Comparison of ENCODE assay signal across 1 cellular context in genomic region chr1:227335587-227336020, GRCh38.
TF ChIP-seq lines count a peak whose summit lies in the region.

No MANE protein-coding gene starts in this region.

TF ChIP-seq in K562, 482 proteins besides CTCF, POLR2A, EP300 and RAD21 (continued from another document and continues in another):
- TF ChIP-seq GTF3C2 (IDR thresholded peaks at IDR 0.05; ENCODE audit: borderline replicate concordance, extremely low read depth, insufficient read length) (no peak), HOXB6 (CRISPR knock-in tag; IDR thresholded peaks at IDR 0.05; ENCODE audit: borderline replicate concordance) (no peak), ZNF134 (CRISPR knock-in tag; conservative IDR thresholded peaks at IDR 0.05) (no peak), CHD2 (IDR thresholded peaks at IDR 0.05; ENCODE audit: low read depth, low read length) (no peak), TEAD2 (tag; IDR thresholded peaks at IDR 0.05) (no peak; the same call in 1 of the 2 replicates), HMBOX1 (IDR thresholded peaks at IDR 0.05) (peak; percentile 92), SIN3B (IDR thresholded peaks at IDR 0.05; ENCODE audit: low read depth) (no peak), ZBTB11 (CRISPR knock-in tag; IDR thresholded peaks at IDR 0.05) (no peak), HNRNPK (IDR thresholded peaks at IDR 0.05; ENCODE audit: low read depth, low read length, poor library complexity, severe bottlenecking) (no peak), LCOR (CRISPR knock-in tag; IDR thresholded peaks at IDR 0.05) (no peak), NR2C1 (IDR thresholded peaks at IDR 0.05) (peak; percentile 59; the same call in 1 of the 2 replicates), NR2C1 (tag; IDR thresholded peaks at IDR 0.05) (peak; percentile 77), RNF219 (CRISPR knock-in tag; IDR thresholded peaks at IDR 0.05) (no peak), FOXJ3 (CRISPR knock-in tag; IDR thresholded peaks at IDR 0.05) (no peak), ZNF3 (CRISPR knock-in tag; IDR thresholded peaks at IDR 0.05) (no peak), ZNF79 (CRISPR knock-in tag; IDR thresholded peaks at IDR 0.05; ENCODE audit: low read depth) (no peak), MCM5 (IDR thresholded peaks at IDR 0.05; ENCODE audit: low read depth) (no peak), GATAD2A (IDR thresholded peaks at IDR 0.05) (no peak), ZKSCAN3 (CRISPR knock-in tag; IDR thresholded peaks at IDR 0.05) (no peak), RBFOX2 (IDR thresholded peaks at IDR 0.05; ENCODE audit: low read depth, low read length) (no peak), NCOA1 (IDR thresholded peaks at IDR 0.05; ENCODE audit: low read depth) (peak; percentile 50; the same call in 1 of the 2 replicates), NELFE (IDR thresholded peaks at IDR 0.05; ENCODE audit: insufficient read depth, insufficient read length) (no peak), ZNF24 (IDR thresholded peaks at IDR 0.05) (no peak), GABPB1 (CRISPR knock-in tag; IDR thresholded peaks at IDR 0.05) (no peak), OTX1 (CRISPR knock-in tag; IDR thresholded peaks at IDR 0.05) (no peak), PRDM10 (IDR thresholded peaks at IDR 0.05; ENCODE audit: partially characterized antibody) (peak; percentile 77), THRA (IDR thresholded peaks at IDR 0.05) (no peak), TAF1 (IDR thresholded peaks at IDR 0.05; ENCODE audit: control insufficient read depth, extremely low read depth, insufficient read depth, low read length, severe bottlenecking) (no peak), C11orf30 (IDR thresholded peaks at IDR 0.05; ENCODE audit: low read depth) (no peak), ZKSCAN8 (CRISPR knock-in tag; IDR thresholded peaks at IDR 0.05) (peak; percentile 35; the same call in 1 of the 2 replicates), ZBTB49 (CRISPR knock-in tag; IDR thresholded peaks at IDR 0.05; ENCODE audit: borderline replicate concordance) (no peak), E2F4 (CRISPR knock-in tag; IDR thresholded peaks at IDR 0.05; ENCODE audit: low read depth) (no peak), TARDBP (IDR thresholded peaks at IDR 0.05) (no peak), STAT6 (CRISPR knock-in tag; IDR thresholded peaks at IDR 0.05) (no peak), RCOR1 (IDR thresholded peaks at IDR 0.05; ENCODE audit: borderline replicate concordance in 1 of 2, low read depth in 2 of 2, low read length in 2 of 2) (peak in 1 of 2 experiments; percentile 84; a peak in 2 of 4 replicates), ZNF668 (CRISPR knock-in tag; IDR thresholded peaks at IDR 0.05) (no peak), IRF1 (CRISPR knock-in tag; IDR thresholded peaks at IDR 0.05; ENCODE audit: borderline replicate concordance) (no peak), DDX20 (tag; IDR thresholded peaks at IDR 0.05; ENCODE audit: low read depth) (no peak), MYNN (IDR thresholded peaks at IDR 0.05) (no peak), MYNN (CRISPR knock-in tag; IDR thresholded peaks at IDR 0.05) (no peak)
